21 cellular contexts compared by ENCODE assay signal in the genomic region with DNA sequence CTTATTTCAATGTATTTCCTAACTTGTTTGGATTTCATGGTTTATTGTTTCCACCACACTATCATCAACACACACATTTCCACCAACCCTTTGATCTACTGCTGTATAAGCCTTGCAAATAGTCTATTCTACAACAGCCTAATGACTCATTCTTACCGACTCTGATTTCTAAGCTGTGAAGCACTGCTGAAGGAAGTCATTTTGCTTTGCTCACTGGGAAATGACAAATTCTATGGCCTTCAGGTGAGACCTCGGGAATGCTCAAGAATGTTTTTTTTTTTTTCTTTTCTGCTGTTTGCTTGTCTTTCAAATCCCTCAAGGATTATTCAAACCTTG. TPM values are rescaled to one million over a fixed set of nuclear protein-coding genes. Genes with fewer than 3 reads are reported as not detected.
DNase-seq lines count a peak whose midpoint lies in the region; ATAC-seq and TF ChIP-seq lines count a peak whose summit lies in the region.
"Had no signal": no experiment of that assay in that cellular context is flagged by ENCODE, and none has a peak within 500 bp of the region (broad histone marks: within the 10 kb centered on the region; RNA-seq: fewer than 3 reads in every experiment).

No MANE protein-coding gene starts in this region.

- no peaks in the 10 kb centered on the region for H3K36me3 ChIP-seq in upper lobe of right lung
- H3K36me3 ChIP-seq: HAP-1, sigmoid colon, upper lobe of left lung had no signal

- H3K27me3 ChIP-seq in foreskin keratinocyte (no peaks in the 10 kb centered on the region), upper lobe of right lung (no peaks in the 10 kb centered on the region)
- H3K27me3 ChIP-seq: sigmoid colon, upper lobe of left lung had no signal

- no peaks in the 10 kb centered on the region for H3K36me3 Mint-ChIP-seq in activated naive CD8-positive, alpha-beta T cell treated with anti-CD3 and anti-CD28 coated beads, Interleukin-2, amount 50 U/mL, for 24 hours (ENCODE audit: low read depth)
- no peaks in the 10 kb centered on the region for H3K36me3 Mint-ChIP-seq in activated naive CD8-positive, alpha-beta T cell treated with anti-CD3 and anti-CD28 coated beads for 36 hours

- ATAC-seq in activated naive CD8-positive, alpha-beta T cell treated with anti-CD3 and anti-CD28 coated beads, Interleukin-2, amount 50 U/mL, for 24 hours, result peak; percentile 15
- ATAC-seq in foreskin keratinocyte (peak; percentile 28), upper lobe of right lung (peak; percentile 11), GM18517 (IDR thresholded peaks at IDR 0.05; ENCODE audit: unreplicated experiment) (no peak), HG02938 (IDR thresholded peaks at IDR 0.05; ENCODE audit: unreplicated experiment) (no peak)

- peak overlapping the region; percentile 15 for H3K27ac Mint-ChIP-seq in activated naive CD8-positive, alpha-beta T cell treated with anti-CD3 and anti-CD28 coated beads, Interleukin-2, amount 50 U/mL, for 24 hours
- no peak overlapping the region for H3K27ac Mint-ChIP-seq in activated naive CD8-positive, alpha-beta T cell treated with anti-CD3 and anti-CD28 coated beads for 36 hours
- H3K27ac Mint-ChIP-seq: activated CD4-positive, alpha-beta T cell treated with anti-CD3 and anti-CD28 coated beads, Interleukin-2, amount 10 ng/mL, durations not matched to agents 7 days and 5 days; endodermal cell had no signal

- no peak overlapping the region for H3K27ac ChIP-seq in foreskin keratinocyte
- H3K27ac ChIP-seq in upper lobe of right lung, result no peak overlapping the region
- H3K27ac ChIP-seq: sigmoid colon, upper lobe of left lung had no signal

- no peaks in the 10 kb centered on the region for H3K9me3 ChIP-seq in upper lobe of right lung
- H3K9me3 ChIP-seq: HAP-1, sigmoid colon, upper lobe of left lung had no signal

- TF ChIP-seq CTCF in foreskin keratinocyte (conservative IDR thresholded peaks at IDR 0.05) (no peak), upper lobe of right lung (IDR thresholded peaks at IDR 0.05) (no peak)

- H3K4me3 Mint-ChIP-seq in activated naive CD8-positive, alpha-beta T cell treated with anti-CD3 and anti-CD28 coated beads, Interleukin-2, amount 50 U/mL, for 24 hours, result no peak overlapping the region
- no peak overlapping the region for H3K4me3 Mint-ChIP-seq in activated naive CD8-positive, alpha-beta T cell treated with anti-CD3 and anti-CD28 coated beads for 36 hours
- H3K4me3 Mint-ChIP-seq: activated CD4-positive, alpha-beta T cell treated with anti-CD3 and anti-CD28 coated beads, Interleukin-2, amount 10 ng/mL, durations not matched to agents 7 days and 5 days; endodermal cell had no signal

- peaks cover 10% of the 10 kb centered on the region for H3K27me3 Mint-ChIP-seq in activated naive CD8-positive, alpha-beta T cell treated with anti-CD3 and anti-CD28 coated beads, Interleukin-2, amount 50 U/mL, for 24 hours
- H3K27me3 Mint-ChIP-seq in activated naive CD8-positive, alpha-beta T cell treated with anti-CD3 and anti-CD28 coated beads for 36 hours, result peaks cover 29% of the 10 kb centered on the region

- peaks cover 8% of the 10 kb centered on the region for H3K9me3 Mint-ChIP-seq in activated naive CD8-positive, alpha-beta T cell treated with anti-CD3 and anti-CD28 coated beads, Interleukin-2, amount 50 U/mL, for 24 hours
- H3K9me3 Mint-ChIP-seq in activated naive CD8-positive, alpha-beta T cell treated with anti-CD3 and anti-CD28 coated beads for 36 hours, result peaks cover 3% of the 10 kb centered on the region
- H3K9me3 Mint-ChIP-seq: activated CD4-positive, alpha-beta T cell treated with anti-CD3 and anti-CD28 coated beads, Interleukin-2, amount 10 ng/mL, durations not matched to agents 7 days and 5 days; endodermal cell had no signal

- intact Hi-C loops in upper lobe of right lung (cut with DNase I), result no loop called here

- no peak for DNase-seq in activated naive CD8-positive, alpha-beta T cell treated with anti-CD3 and anti-CD28 coated beads, Interleukin-2, amount 50 U/mL, for 24 hours
- DNase-seq in activated naive CD8-positive, alpha-beta T cell treated with anti-CD3 and anti-CD28 coated beads for 36 hours, result no peak
- DNase-seq in OCI-M1 (lab: John Stamatoyannopoulos, UW), result peak; percentile 8
- DNase-seq in foreskin keratinocyte, result peak in 1 of 2 donors; percentile 52
- DNase-seq in upper lobe of right lung, result no peak
- DNase-seq in stimulated activated naive CD4-positive, alpha-beta T cell (lab: John Stamatoyannopoulos, UW), result no peak
- DNase-seq: ACHN; activated CD4-positive, alpha-beta T cell treated with anti-CD3 and anti-CD28 coated beads, Interleukin-2, amount 10 ng/mL, durations not matched to agents 7 days and 5 days; activated T-cell treated with anti-CD3 and anti-CD28 coated beads, Interleukin-2, amount 50 U/mL, for 1 hour; cerebellar nuclear complex; endodermal cell; NCI-H1105 treated with DMSO at 0.1 percent for 48 hours; NK-92 treated with Interleukin-12 subunit alpha and Interleukin-12 subunit beta, amount 100 ng/mL, for 24 hours; SIG-M5; sigmoid colon; stimulated activated CD4-positive, alpha-beta T cell treated with anti-CD3 and anti-CD28 coated beads, Interleukin-4, amount 100 ng/mL, for 24 hours; T-helper 9 cell had no signal

- peaks cover 12% of the 10 kb centered on the region for H3K4me1 Mint-ChIP-seq in activated naive CD8-positive, alpha-beta T cell treated with anti-CD3 and anti-CD28 coated beads, Interleukin-2, amount 50 U/mL, for 24 hours
- H3K4me1 Mint-ChIP-seq in activated naive CD8-positive, alpha-beta T cell treated with anti-CD3 and anti-CD28 coated beads for 36 hours, result peaks cover 11% of the 10 kb centered on the region

- H3K4me1 ChIP-seq in foreskin keratinocyte (peaks cover 4% of the 10 kb centered on the region), upper lobe of right lung (peaks cover 5% of the 10 kb centered on the region)
- H3K4me1 ChIP-seq: HAP-1, upper lobe of left lung had no signal

- no peak overlapping the region for H3K4me3 ChIP-seq in upper lobe of right lung
- H3K4me3 ChIP-seq: HAP-1, sigmoid colon, upper lobe of left lung had no signal

RNA-seq across cellular contexts. Expression of a gene that starts 30.1 kb away (rescaled TPM):
- not detected for total RNA-seq in activated naive CD8-positive, alpha-beta T cell treated with anti-CD3 and anti-CD28 coated beads for 36 hours
- total RNA-seq in foreskin keratinocyte, result 67.9 and 117 TPM in 2 replicates
- 28.3 and 51.9 TPM in 2 replicates for polyA plus RNA-seq in foreskin keratinocyte
- total RNA-seq in upper lobe of right lung, result 70.2 TPM
- total RNA-seq: activated CD4-positive, alpha-beta T cell treated with anti-CD3 and anti-CD28 coated beads, Interleukin-2, amount 10 ng/mL, durations not matched to agents 7 days and 5 days; endodermal cell had no signal

Comparison
In these comparisons a context has a peak if more than half of its experiments do, and no peak if none do; other contexts are left out.
1. ATAC-seq: peak in activated naive CD8-positive, alpha-beta T cell treated with anti-CD3 and anti-CD28 coated beads, Interleukin-2, amount 50 U/mL, for 24 hours (single experiment), foreskin keratinocyte (single experiment) and upper lobe of right lung (single experiment); none in GM18517 (single experiment) and HG02938 (single experiment).
2. RNA of a gene that starts 30.1 kb away (total RNA-seq): 70.2 TPM in upper lobe of right lung (single experiment) and 67.9 to 117 TPM in foreskin keratinocyte; not detected in activated naive CD8-positive, alpha-beta T cell treated with anti-CD3 and anti-CD28 coated beads for 36 hours; every median in the first group is over 10 times any median in the second.